ENCODE assay signal across 8 cellular contexts in genomic region chr4:113146876-113147358, GRCh38.
DNase-seq lines count a peak whose midpoint lies in the region; ATAC-seq lines count a peak whose summit lies in the region.

No MANE protein-coding gene starts in this region.

- peaks cover 9% of the 10 kb centered on the region for H3K27me3 Mint-ChIP-seq in T-helper 17 cell

- peaks cover 4% of the 10 kb centered on the region for H3K4me1 ChIP-seq in right cardiac atrium (ENCODE audit: control insufficient read depth, insufficient read depth, low read length)
- H3K4me1 ChIP-seq in subcutaneous abdominal adipose tissue (ENCODE audit: control insufficient read depth in 5 of 5, insufficient read depth in 5 of 5, low read length in 5 of 5), result peaks cover 0 to 22% (median 18%) of the 10 kb centered on the region in 5 donors

- H3K4me1 Mint-ChIP-seq in T-helper 17 cell, result no peaks in the 10 kb centered on the region

- ATAC-seq in GM18511 (IDR thresholded peaks at IDR 0.05; ENCODE audit: unreplicated experiment) (peak; percentile 75), HG02759 (IDR thresholded peaks at IDR 0.05; ENCODE audit: unreplicated experiment) (peak; percentile 75), T-helper 17 cell (no peak), right cardiac atrium (peak; percentile 71 to 72)

- H3K4me3 ChIP-seq in right cardiac atrium (ENCODE audit: low read length) (peak overlapping the region; percentile 74), subcutaneous abdominal adipose tissue (ENCODE audit: low read depth in 1 of 5, low read length in 5 of 5) (peak overlapping the region; percentile 55 to 78 (median 66))

- H3K27ac ChIP-seq in right cardiac atrium (ENCODE audit: low read length), result peak overlapping the region; percentile 96
- peak overlapping the region; percentile 79 for H3K27ac ChIP-seq in subcutaneous abdominal adipose tissue (ENCODE audit: low read depth, low read length)

- H3K36me3 Mint-ChIP-seq in T-helper 17 cell (ENCODE audit: low read depth), result no peaks in the 10 kb centered on the region

- no peak overlapping the region for H3K27ac Mint-ChIP-seq in T-helper 17 cell

- DNase-seq in T-helper 17 cell (no peak), right cardiac atrium (peak in 1 of 3 donors; percentile 47), ureter (ENCODE audit: low spot score) (no peak), HUDEP-2 (lab: John Stamatoyannopoulos, UW; ENCODE audit: unreplicated experiment in 76 of 76) (no peak)
- DNase-seq in effector CD4-positive, alpha-beta T cell, result no peak

- 18% methylated on average over 10 of the region's 10 CpGs for whole genome bisulfite sequencing in right cardiac atrium

- H3K9ac ChIP-seq in subcutaneous abdominal adipose tissue (ENCODE audit: low read length in 5 of 5), result peak overlapping the region; percentile 48 to 69 (median 63)

- intact Hi-C loops in right cardiac atrium (cut with DNase I), result no loop called here

- H3K27me3 ChIP-seq in right cardiac atrium (ENCODE audit: control insufficient read depth, insufficient read depth) (no peaks in the 10 kb centered on the region), subcutaneous abdominal adipose tissue (ENCODE audit: control insufficient read depth in 5 of 5, insufficient read depth in 4 of 5, low read length in 5 of 5) (no peaks in the 10 kb centered on the region)

- no peaks in the 10 kb centered on the region for H3K36me3 ChIP-seq in subcutaneous abdominal adipose tissue (ENCODE audit: control insufficient read depth in 5 of 5, insufficient read depth in 5 of 5, low read length in 5 of 5)

- H3K9me3 ChIP-seq in T-helper 17 cell (ENCODE audit: control insufficient read depth, low read length, poor library complexity, severe bottlenecking) (no peaks in the 10 kb centered on the region), right cardiac atrium (ENCODE audit: control insufficient read depth, low read length) (no peaks in the 10 kb centered on the region), subcutaneous abdominal adipose tissue (ENCODE audit: control insufficient read depth in 5 of 5, low read length in 5 of 5) (no peaks in the 10 kb centered on the region)

- H3K4me3 Mint-ChIP-seq in T-helper 17 cell, result peak overlapping the region; percentile 79
